17 cellular contexts compared by ENCODE assay signal in the genomic region with DNA sequence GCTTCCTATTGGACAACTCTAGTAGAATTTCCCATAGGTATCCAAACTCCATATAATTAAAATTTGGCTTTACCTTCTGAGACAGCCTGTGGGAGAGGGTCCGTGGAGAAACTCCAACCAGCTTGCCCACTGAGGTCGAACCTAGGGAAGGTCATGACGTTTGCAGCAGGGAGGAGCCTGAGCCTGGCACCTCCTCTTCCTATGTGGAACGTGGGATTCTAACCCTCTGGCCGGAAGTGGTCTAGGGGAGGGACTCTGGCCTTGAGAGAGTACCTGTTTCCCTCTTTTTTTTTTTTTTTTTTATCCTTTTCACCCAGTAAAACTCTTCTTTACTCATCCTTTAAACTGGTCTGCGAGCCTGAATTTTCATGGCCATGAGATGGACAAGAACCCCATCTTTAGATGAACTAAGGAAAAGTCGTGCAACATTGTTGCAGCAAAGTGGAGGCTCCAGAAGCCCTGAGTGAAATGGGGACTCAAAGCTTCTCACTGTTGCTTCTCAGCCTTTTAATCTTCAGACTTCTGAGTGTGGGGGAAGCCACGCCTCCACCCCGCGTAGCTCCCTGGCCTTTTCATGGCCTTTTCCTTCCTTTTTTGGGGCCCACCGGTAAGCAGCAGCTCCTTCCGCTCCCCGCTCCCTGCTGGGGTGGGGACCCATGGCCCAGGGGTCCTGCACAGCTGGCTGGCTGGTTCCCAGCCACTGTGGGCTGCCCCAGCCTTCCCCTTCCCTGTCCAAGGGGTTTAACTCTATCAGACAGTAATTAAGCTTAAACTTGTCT.
"Had no signal": no experiment of that assay in that cellular context is flagged by ENCODE, and none has a peak within 500 bp of the region (broad histone marks: within the 10 kb centered on the region; RNA-seq: fewer than 3 reads in every experiment).

No MANE protein-coding gene starts in this region.

- H3K27me3 ChIP-seq: cardiac muscle cell, hepatocyte, tibial artery, vagina had no signal

- FAIRE-seq: colon, endometrium had no signal

- H3K27ac ChIP-seq: cardiac muscle cell, hepatocyte, left ventricle myocardium inferior, skin epidermis, tibial artery, vagina had no signal

- H3K79me2 ChIP-seq: hepatocyte had no signal

- H2AFZ ChIP-seq: hepatocyte had no signal

- H3K4me1 ChIP-seq: left ventricle myocardium inferior, tibial artery, vagina had no signal

- H3K36me3 ChIP-seq: cardiac muscle cell, left ventricle myocardium inferior, tibial artery, vagina had no signal

- H3K4me3 ChIP-seq: cardiac muscle cell, hepatocyte, left ventricle myocardium inferior, skin epidermis, tibial artery, vagina had no signal

- H3K9me3 ChIP-seq: tibial artery, vagina had no signal

- ATAC-seq: activated T-cell treated with anti-CD3 and anti-CD28 coated beads, Interleukin-2, amount 50 U/mL, for 4 hours; naive thymus-derived CD8-positive, alpha-beta T cell; stimulated activated naive B cell treated with anti-CD40 and anti-IgM and Interleukin-4, amounts not matched to agents 10 μg/mL and 1 μg/mL and 100 μg/mL, for 72 hours had no signal

- DNase-seq: activated CD4-positive, alpha-beta memory T cell treated with anti-CD3 and anti-CD28 coated beads, Interleukin-2, amount 10 ng/mL, durations not matched to agents 7 days and 5 days; activated CD4-positive, alpha-beta T cell treated with anti-CD3 and anti-CD28 coated beads for 4 hours; activated effector memory CD4-positive, alpha-beta T cell treated with Interleukin-2 at 50 U/mL for 16 hours; activated naive CD4-positive, alpha-beta T cell treated with anti-CD3 and anti-CD28 coated beads, Interleukin-2, amount 50 U/mL, for 16 hours; activated T-cell treated with anti-CD3 and anti-CD28 coated beads, Interleukin-2, amount 50 U/mL, for 4 hours; left ventricle myocardium inferior; naive thymus-derived CD8-positive, alpha-beta T cell; stimulated activated CD4-positive, alpha-beta T cell treated with anti-CD3 and anti-CD28 coated beads, Interleukin-15, amount 100 ng/mL, for 24 hours; stimulated activated CD4-positive, alpha-beta T cell treated with anti-CD3 and anti-CD28 coated beads, Interleukin-4, amount 100 ng/mL, for 1 hour; stimulated activated naive B cell treated with anti-CD40 and anti-IgM and Interleukin-4, amounts not matched to agents 10 μg/mL and 1 μg/mL and 100 μg/mL, for 72 hours; tibial artery had no signal

- H3K4me2 ChIP-seq: hepatocyte had no signal
